9 cellular contexts compared by ENCODE assay signal in the genomic region with DNA sequence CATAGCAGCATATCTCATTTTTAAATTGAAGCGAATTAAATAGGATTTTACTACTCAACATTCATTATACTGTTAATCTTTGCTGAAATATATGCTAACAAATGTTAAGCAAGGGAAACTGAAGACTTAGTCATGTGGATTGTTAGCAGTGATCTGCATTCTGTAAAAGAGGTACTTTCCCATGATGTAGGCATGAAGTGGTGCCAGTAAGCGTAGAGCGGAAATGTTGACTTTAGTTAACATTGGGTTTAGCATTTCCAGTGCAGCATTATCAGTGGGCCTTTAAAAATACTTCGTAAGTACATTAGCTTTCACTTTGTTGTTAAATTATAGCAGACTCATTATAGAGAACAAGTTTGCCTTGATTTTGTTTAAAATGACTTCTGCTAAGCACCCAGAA.
DNase-seq lines count a peak whose midpoint lies in the region; ATAC-seq, FAIRE-seq and TF ChIP-seq lines count a peak whose summit lies in the region.
"Had no signal": no experiment of that assay in that cellular context is flagged by ENCODE, and none has a peak within 500 bp of the region (broad histone marks: within the 10 kb centered on the region; RNA-seq: fewer than 3 reads in every experiment).

No MANE protein-coding gene starts in this region.

- intact Hi-C loops in aorta (cut with DNase I), result loop anchor here (10.0 kb wide), 2 partner anchors 129 to 229 kb away; partner anchors contain the start of genes CDC42SE2 (in 2 of the 2) and HINT1 (in 1 of the 2)

- FAIRE-seq in H54 (lab: Jason Lieb, UNC), result no peak

- H3K36me3 Mint-ChIP-seq in T-helper 2 cell treated with Interferon-gamma antibody and Interleukin-4, amounts not matched to agents 5 μg/mL and 100 μg/mL, for 36 hours (ENCODE audit: low read depth), result peaks cover 90% of the 10 kb centered on the region

- ATAC-seq in GM18505 (IDR thresholded peaks at IDR 0.05; ENCODE audit: unreplicated experiment) (peak; percentile 60), GM21825 (IDR thresholded peaks at IDR 0.05; ENCODE audit: unreplicated experiment) (peak; percentile 80), aorta (ENCODE audit: low FRiP score) (peak; percentile 46)

- peaks cover 3 to 7% of the 10 kb centered on the region in 2 donors for H3K4me1 ChIP-seq in aorta (ENCODE audit: control insufficient read depth in 1 of 2, insufficient read depth in 2 of 2, low read length in 2 of 2)

- H3K9me3 Mint-ChIP-seq in T-helper 2 cell treated with Interferon-gamma antibody and Interleukin-4, amounts not matched to agents 5 μg/mL and 100 μg/mL, for 36 hours, result no peaks in the 10 kb centered on the region

- H3K4me1 Mint-ChIP-seq in T-helper 2 cell treated with Interferon-gamma antibody and Interleukin-4, amounts not matched to agents 5 μg/mL and 100 μg/mL, for 36 hours (ENCODE audit: low read depth), result peaks cover 72% of the 10 kb centered on the region

- TF ChIP-seq POLR2A in GM18505 (IDR thresholded peaks at IDR 0.05; ENCODE audit: borderline replicate concordance, extremely low read depth, insufficient read depth, insufficient read length), result no peak
- TF ChIP-seq POLR2A in H54 (IDR thresholded peaks at IDR 0.05; ENCODE audit: low read depth, low read length), result no peak

- H3K27ac ChIP-seq in aorta (ENCODE audit: low read depth in 1 of 2, low read length in 2 of 2), result no peak overlapping the region

- H3K27ac Mint-ChIP-seq in T-helper 2 cell treated with Interferon-gamma antibody and Interleukin-4, amounts not matched to agents 5 μg/mL and 100 μg/mL, for 36 hours, result peak overlapping the region; percentile 89

- H3K27me3 Mint-ChIP-seq in T-helper 2 cell treated with Interferon-gamma antibody and Interleukin-4, amounts not matched to agents 5 μg/mL and 100 μg/mL, for 36 hours (ENCODE audit: low read depth), result no peaks in the 10 kb centered on the region

- no peak for TF ChIP-seq CTCF in fibroblast of pulmonary artery (IDR thresholded peaks at IDR 0.05; ENCODE audit: low read length, missing control alignments)

- DNase-seq in T-helper 2 cell treated with Interferon-gamma antibody and Interleukin-4, amounts not matched to agents 5 μg/mL and 100 μg/mL, for 36 hours (ENCODE audit: low spot score), result peak; percentile 65
- DNase-seq in fibroblast of pulmonary artery (ENCODE audit: low read depth) (peak; percentile 75), aorta (no peak), H54 (ENCODE audit: insufficient read length, low spot score) (no peak), NCI-H1436 (lab: John Stamatoyannopoulos, UW) (no peak), ureter (ENCODE audit: low spot score) (no peak)
- DNase-seq: heart right ventricle had no signal

- H3K27me3 ChIP-seq in aorta (ENCODE audit: control insufficient read depth in 1 of 2, insufficient read depth in 2 of 2, low read length in 1 of 2), result no peaks in the 10 kb centered on the region
- H3K27me3 ChIP-seq: heart right ventricle had no signal

- H3K4me3 ChIP-seq in fibroblast of pulmonary artery (replicated peaks; ENCODE audit: low read depth, low read length) (no peak overlapping the region), aorta (ENCODE audit: low read length in 2 of 2) (no peak overlapping the region)
- H3K4me3 ChIP-seq: heart right ventricle had no signal

- no peaks in the 10 kb centered on the region for H3K36me3 ChIP-seq in aorta (ENCODE audit: control insufficient read depth in 1 of 2, insufficient read depth in 2 of 2, low read length in 1 of 2)

- peak overlapping the region; percentile 66 for H3K4me3 Mint-ChIP-seq in T-helper 2 cell treated with Interferon-gamma antibody and Interleukin-4, amounts not matched to agents 5 μg/mL and 100 μg/mL, for 36 hours

- 1 to 6% methylated on average over 4 of the region's 4 CpGs for WGBS in aorta, 2 donors

- no peaks in the 10 kb centered on the region for H3K9me3 ChIP-seq in aorta (ENCODE audit: control insufficient read depth, low read length)
- H3K9me3 ChIP-seq: heart right ventricle had no signal

Comparison
In these comparisons a context has a peak if more than half of its experiments do, and no peak if none do; other contexts are left out.
1. DNase-seq: peak in T-helper 2 cell treated with Interferon-gamma antibody and Interleukin-4, amounts not matched to agents 5 μg/mL and 100 μg/mL, for 36 hours (single experiment) and fibroblast of pulmonary artery (single experiment); none in aorta (0 of 2), H54 (single experiment), NCI-H1436 (single experiment) and ureter (single experiment).
2. Peak in every context shown above with its lines, with median percentiles within 50 percentile points of each other: ATAC-seq.